8 cellular contexts compared by ENCODE assay signal in the genomic region with DNA sequence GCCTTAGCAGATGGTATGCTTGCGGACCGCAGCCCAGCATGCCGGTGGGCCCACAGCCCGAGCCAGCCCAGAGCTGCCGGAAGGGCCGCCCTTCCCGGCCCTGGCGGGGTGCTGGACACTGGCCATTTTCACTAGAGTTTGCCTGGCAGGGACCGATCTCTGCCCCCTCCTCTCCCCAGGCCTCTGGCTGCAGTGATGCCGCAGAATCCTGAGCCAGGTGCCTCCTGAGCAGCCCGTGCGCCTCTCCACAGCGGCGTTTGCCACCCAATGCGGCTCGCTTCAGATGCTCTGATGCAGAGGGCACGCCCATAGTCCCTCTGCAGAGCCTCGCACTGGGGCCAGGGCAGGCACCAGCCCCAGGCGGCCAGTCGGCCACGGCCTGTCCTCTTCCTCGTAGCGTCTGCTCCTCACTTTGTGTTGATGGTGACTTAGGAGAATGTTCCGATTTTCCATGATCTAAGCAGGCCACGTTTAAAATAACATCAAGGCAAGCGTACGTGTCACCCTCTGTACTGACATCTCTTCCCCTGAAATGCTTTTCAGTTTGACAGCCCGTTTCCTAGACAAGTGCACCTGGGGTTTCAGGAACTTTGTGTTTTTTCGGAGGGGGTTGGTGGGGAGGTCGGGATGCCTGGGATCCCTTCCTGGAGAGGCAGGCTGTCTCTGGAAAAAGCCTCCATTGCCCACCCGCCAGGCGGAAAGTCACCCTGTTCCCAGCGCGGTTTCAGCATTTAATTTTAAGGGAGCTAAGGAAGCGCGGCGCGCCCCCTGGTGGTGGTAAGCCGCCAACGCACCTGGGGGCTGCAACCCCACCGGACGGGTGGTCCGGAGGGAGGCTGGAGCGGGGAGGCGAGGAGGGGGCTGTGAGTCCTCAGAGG. TPM values are rescaled to one million over a fixed set of nuclear protein-coding genes. Genes with fewer than 3 reads are reported as not detected.
A peak's percentile ranks its signal among the peaks of the same experiment; 100 is the strongest.
DNase-seq lines count a peak whose midpoint lies in the region; ATAC-seq lines count a peak whose summit lies in the region.

No MANE protein-coding gene starts in this region.

- DNase-seq in DMS53 (lab: John Stamatoyannopoulos, UW) (peak; percentile 71), LHCN-M2 (ENCODE audit: low read depth) (peak; percentile 32), T-helper 2 cell (peak; percentile 48 to 65 (median 53)), anterior cingulate cortex (lab: John Stamatoyannopoulos, UW) (peak in 49 of 58 donors; percentile 20 to 77 (median 48)), hippocampal formation (lab: John Stamatoyannopoulos, UW) (peak; percentile 32 to 50), smooth muscle cell of the brain vasculature (ENCODE audit: low read depth, low spot score) (peak; percentile 40), middle frontal gyrus (ENCODE audit: extremely low spot score, low spot score) (no peak)

- ATAC-seq in HG02759 (IDR thresholded peaks at IDR 0.05; ENCODE audit: unreplicated experiment), result no peak

RNA-seq across cellular contexts. Expression of a gene that starts 29.8 kb away (rescaled TPM):
- 12.1 and 15.7 TPM in 2 replicates for total RNA-seq in LHCN-M2 (2014; rRNA removed)
- polyA plus RNA-seq in LHCN-M2 (2012), result 0.30 TPM
